Comparison of ENCODE assay signal across 11 cellular contexts in genomic region chrX:118519411-118520205, GRCh38. TPM values are rescaled to one million over a fixed set of nuclear protein-coding genes. Genes with fewer than 3 reads are reported as not detected.
DNase-seq lines count a peak whose midpoint lies in the region; ATAC-seq and TF ChIP-seq lines count a peak whose summit lies in the region.
"Had no signal": no experiment of that assay in that cellular context is flagged by ENCODE, and none has a peak within 500 bp of the region (broad histone marks: within the 10 kb centered on the region; RNA-seq: fewer than 3 reads in every experiment).

No MANE protein-coding gene starts in this region.

- intact Hi-C loops in activated naive CD4-positive, alpha-beta T cell treated with anti-CD3 and anti-CD28 coated beads for 36 hours (cut with micrococcal nuclease), result no loop called here
- intact Hi-C loops in PC-3 (cut with micrococcal nuclease) (no loop called here), body of pancreas (cut with DNase I) (no loop called here)

- POLR2A ChIA-PET in PC-3 (lab: Charles Lee; ENCODE audit: unreplicated experiment), result no interaction called here

- peak overlapping the region; percentile 65 for H3K27ac Mint-ChIP-seq in activated naive CD4-positive, alpha-beta T cell treated with anti-CD3 and anti-CD28 coated beads for 36 hours
- H3K27ac Mint-ChIP-seq in activated naive CD4-positive, alpha-beta T cell treated with anti-CD3 and anti-CD28 coated beads, Interleukin-2, amount 10 ng/mL, durations not matched to agents 7 days and 5 days, result no peak overlapping the region
- H3K27ac Mint-ChIP-seq: activated naive CD8-positive, alpha-beta T cell treated with anti-CD3 and anti-CD28 coated beads, Interleukin-2, amount 10 ng/mL, durations not matched to agents 7 days and 5 days had no signal

- H3K36me3 ChIP-seq in PC-3 (ENCODE audit: low read depth, low read length), result no peaks in the 10 kb centered on the region
- H3K36me3 ChIP-seq in body of pancreas (replicated peaks in 1 of 2; ENCODE audit: insufficient read depth in 1 of 2, low read depth in 2 of 2), result no peaks in the 10 kb centered on the region

- peaks cover 12% of the 10 kb centered on the region; the same call in 1 of the 2 replicates for H3K4me1 ChIP-seq in PC-3 (ENCODE audit: insufficient read depth, low read length)
- H3K4me1 ChIP-seq in body of pancreas, result no peaks in the 10 kb centered on the region

- CTCF ChIA-PET in activated naive CD4-positive, alpha-beta T cell treated with anti-CD3 and anti-CD28 coated beads for 36 hours (lab: Charles Lee), result no interaction called here
- CTCF ChIA-PET in activated naive CD4-positive, alpha-beta T cell treated with anti-CD3 and anti-CD28 coated beads, Interleukin-2, amount 10 ng/mL, durations not matched to agents 7 days and 5 days (lab: Charles Lee), result interaction anchor here (1.0 kb wide), 1 partner anchor 15 kb away, joined by 3 read pairs; no protein-coding TSS in a partner anchor
- CTCF ChIA-PET in PC-3 (lab: Charles Lee), result no interaction called here

- H3K4me3 Mint-ChIP-seq in activated naive CD4-positive, alpha-beta T cell treated with anti-CD3 and anti-CD28 coated beads for 36 hours, result no peak overlapping the region
- no peak overlapping the region for H3K4me3 Mint-ChIP-seq in activated naive CD4-positive, alpha-beta T cell treated with anti-CD3 and anti-CD28 coated beads, Interleukin-2, amount 10 ng/mL, durations not matched to agents 7 days and 5 days
- H3K4me3 Mint-ChIP-seq: activated naive CD8-positive, alpha-beta T cell treated with anti-CD3 and anti-CD28 coated beads, Interleukin-2, amount 10 ng/mL, durations not matched to agents 7 days and 5 days had no signal

- H3K27me3 ChIP-seq in PC-3 (ENCODE audit: low read length) (no peaks in the 10 kb centered on the region), body of pancreas (no peaks in the 10 kb centered on the region)

- H3K79me2 ChIP-seq in PC-3 (ENCODE audit: low read length), result no peaks in the 10 kb centered on the region

- no peak overlapping the region for H3K9ac ChIP-seq in PC-3 (ENCODE audit: low read length)

- no peaks in the 10 kb centered on the region for H3K9me2 ChIP-seq in PC-3 (replicated peaks; ENCODE audit: low read length)

- H3K4me3 ChIP-seq in PC-3 (ENCODE audit: low read length) (no peak overlapping the region), body of pancreas (no peak overlapping the region)

- no peak for TF ChIP-seq CTCF in PC-3 (conservative IDR thresholded peaks at IDR 0.05; ENCODE audit: low read depth, low read length)
- no peak for TF ChIP-seq CTCF in body of pancreas (IDR thresholded peaks at IDR 0.05)

- H3K36me3 Mint-ChIP-seq in activated naive CD4-positive, alpha-beta T cell treated with anti-CD3 and anti-CD28 coated beads for 36 hours (ENCODE audit: low read depth), result peaks cover 9% of the 10 kb centered on the region
- peaks cover 39% of the 10 kb centered on the region for H3K36me3 Mint-ChIP-seq in activated naive CD4-positive, alpha-beta T cell treated with anti-CD3 and anti-CD28 coated beads, Interleukin-2, amount 10 ng/mL, durations not matched to agents 7 days and 5 days

- BruUV-seq in PC-3 (replicated peaks; lab: Mats Ljungman, UMichigan), result no TSS peak

- 0 out of 2 replicates have a peak overlapping the region, but pooled peaks have one; percentile 28 for H3K4me2 ChIP-seq in PC-3 (ENCODE audit: low read length)

- peaks cover 67% of the 10 kb centered on the region for H3K4me1 Mint-ChIP-seq in activated naive CD4-positive, alpha-beta T cell treated with anti-CD3 and anti-CD28 coated beads for 36 hours (ENCODE audit: low read depth)
- H3K4me1 Mint-ChIP-seq in activated naive CD4-positive, alpha-beta T cell treated with anti-CD3 and anti-CD28 coated beads, Interleukin-2, amount 10 ng/mL, durations not matched to agents 7 days and 5 days, result peaks cover 65% of the 10 kb centered on the region

- no peaks in the 10 kb centered on the region for H4K20me1 ChIP-seq in PC-3 (ENCODE audit: low read length)

- H2AFZ ChIP-seq in PC-3 (ENCODE audit: low read length), result no peak overlapping the region

- WGBS in body of pancreas, 2 donors, result 72 to 83% methylated on average over 2 to 3 of the region's 3 CpGs

- ATAC-seq in PC-3 (peak; percentile 68), body of pancreas (no peak), HG03139 (IDR thresholded peaks at IDR 0.05; ENCODE audit: unreplicated experiment) (no peak)

- TF ChIP-seq POLR2A in body of pancreas (IDR thresholded peaks at IDR 0.05), result no peak

- no peak for DNase-seq in activated naive CD4-positive, alpha-beta T cell treated with anti-CD3 and anti-CD28 coated beads for 36 hours
- DNase-seq in activated naive CD4-positive, alpha-beta T cell treated with anti-CD3 and anti-CD28 coated beads, Interleukin-2, amount 10 ng/mL, durations not matched to agents 7 days and 5 days, result no peak
- DNase-seq in PC-3, result peak; percentile 31
- peak; percentile 77 for DNase-seq in fibroblast of gingiva (ENCODE audit: low read depth)
- peak; percentile 63 for DNase-seq in stromal cell of bone marrow (ENCODE audit: low read depth)
- DNase-seq in body of pancreas, result no peak
- no peak for DNase-seq in epidermal melanocyte (ENCODE audit: insufficient read length, low spot score)
- DNase-seq: activated naive CD8-positive, alpha-beta T cell treated with anti-CD3 and anti-CD28 coated beads, Interleukin-2, amount 10 ng/mL, durations not matched to agents 7 days and 5 days; NCI-H446; T-helper 9 cell had no signal

- H3K27ac ChIP-seq in PC-3 (ENCODE audit: low read length), result no peak overlapping the region
- no peak overlapping the region for H3K27ac ChIP-seq in body of pancreas

- H3K9me3 Mint-ChIP-seq in activated naive CD4-positive, alpha-beta T cell treated with anti-CD3 and anti-CD28 coated beads for 36 hours, result no peaks in the 10 kb centered on the region
- H3K9me3 Mint-ChIP-seq in activated naive CD4-positive, alpha-beta T cell treated with anti-CD3 and anti-CD28 coated beads, Interleukin-2, amount 10 ng/mL, durations not matched to agents 7 days and 5 days, result peaks cover under 1% of the 10 kb centered on the region
- H3K9me3 Mint-ChIP-seq: activated naive CD8-positive, alpha-beta T cell treated with anti-CD3 and anti-CD28 coated beads, Interleukin-2, amount 10 ng/mL, durations not matched to agents 7 days and 5 days had no signal

- no peaks in the 10 kb centered on the region for H3F3A ChIP-seq in PC-3 (ENCODE audit: low read length, unreplicated experiment)

- no peaks in the 10 kb centered on the region for H3K27me3 Mint-ChIP-seq in activated naive CD4-positive, alpha-beta T cell treated with anti-CD3 and anti-CD28 coated beads for 36 hours (ENCODE audit: low read depth)
- H3K27me3 Mint-ChIP-seq in activated naive CD4-positive, alpha-beta T cell treated with anti-CD3 and anti-CD28 coated beads, Interleukin-2, amount 10 ng/mL, durations not matched to agents 7 days and 5 days, result no peaks in the 10 kb centered on the region
- H3K27me3 Mint-ChIP-seq: activated naive CD8-positive, alpha-beta T cell treated with anti-CD3 and anti-CD28 coated beads, Interleukin-2, amount 10 ng/mL, durations not matched to agents 7 days and 5 days had no signal

- no peaks in the 10 kb centered on the region for H3K9me3 ChIP-seq in PC-3 (ENCODE audit: low read length)
- H3K9me3 ChIP-seq in body of pancreas, result no peaks in the 10 kb centered on the region

RNA-seq across cellular contexts. Expression of gene DOCK11, which starts 24.0 kb away (rescaled TPM):
- 10 to 100 TPM; 32.8 to 34.8 TPM for total RNA-seq in activated naive CD4-positive, alpha-beta T cell treated with anti-CD3 and anti-CD28 coated beads for 36 hours
- 3.0 TPM in 2 replicates for total RNA-seq in PC-3 (2014; rRNA removed)
- 10 to 100 TPM in 1 of 2 donors, 1 to 10 TPM in 1; 4.9 to 15.8 TPM for total RNA-seq in body of pancreas

Comparison
In these comparisons a context has a peak if more than half of its experiments do, and no peak if none do; other contexts are left out.
1. DNase-seq: peak in PC-3 (single experiment), fibroblast of gingiva (single experiment) and stromal cell of bone marrow (single experiment); none in activated naive CD4-positive, alpha-beta T cell treated with anti-CD3 and anti-CD28 coated beads for 36 hours (single experiment), activated naive CD4-positive, alpha-beta T cell treated with anti-CD3 and anti-CD28 coated beads, Interleukin-2, amount 10 ng/mL, durations not matched to agents 7 days and 5 days (single experiment), body of pancreas (0 of 4) and epidermal melanocyte (single experiment).